ENCODE assay signal across 8 cellular contexts in the genomic region with DNA sequence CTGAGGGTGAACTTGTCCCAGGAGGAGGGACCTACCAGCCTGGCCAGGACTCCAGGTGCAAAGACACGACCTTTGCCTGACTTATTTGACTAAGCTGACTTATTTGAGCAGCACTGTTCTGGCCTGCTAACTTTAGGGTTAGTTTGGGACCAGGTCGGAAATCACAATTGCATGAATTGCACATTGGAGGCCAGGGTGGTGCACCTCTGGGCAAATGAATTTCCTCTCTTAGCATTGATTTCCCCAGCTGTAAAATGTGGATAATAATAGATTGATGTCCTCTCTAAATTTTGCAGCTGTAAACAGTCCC. TPM values are rescaled to one million over a fixed set of nuclear protein-coding genes. Genes with fewer than 3 reads are reported as not detected.
DNase-seq lines count a peak whose midpoint lies in the region; ATAC-seq, FAIRE-seq and TF ChIP-seq lines count a peak whose summit lies in the region.

No MANE protein-coding gene starts in this region.

- no peaks in the 10 kb centered on the region for H3K27me3 ChIP-seq in CD4-positive, CD25-positive, alpha-beta regulatory T cell (ENCODE audit: control insufficient read depth, insufficient read depth, low read length)

- H3K9me3 ChIP-seq in CD4-positive, CD25-positive, alpha-beta regulatory T cell (ENCODE audit: control insufficient read depth in 2 of 2, low read length in 2 of 2): no peaks in the 10 kb centered on the region

- TF ChIP-seq CTCF in nephron (IDR thresholded peaks at IDR 0.05; ENCODE audit: unreplicated experiment in 3 of 3) (no peak), GM13977 (IDR thresholded peaks at IDR 0.05; ENCODE audit: extremely low read depth, insufficient read depth, missing control alignments) (no peak)

- H3K27ac ChIP-seq in CD4-positive, CD25-positive, alpha-beta regulatory T cell (ENCODE audit: insufficient read depth, low read length, poor library complexity, severe bottlenecking): peak overlapping the region; percentile 87
- H3K27ac ChIP-seq in cingulate gyrus (ENCODE audit: low read depth, low read length): peak overlapping the region; percentile 75

- no peak for FAIRE-seq in urothelium cell line (lab: Jason Lieb, UNC)

- peak overlapping the region; percentile 93 to 99 (median 94) for H3K4me3 Mint-ChIP-seq in CD4-positive, CD25-positive, alpha-beta regulatory T cell
- peak overlapping the region; percentile 32 to 63 (median 48) for H3K4me3 Mint-ChIP-seq in nephron

- H3K36me3 Mint-ChIP-seq in CD4-positive, CD25-positive, alpha-beta regulatory T cell: no peaks in the 10 kb centered on the region
- H3K36me3 Mint-ChIP-seq in nephron (ENCODE audit: low read depth): no peaks in the 10 kb centered on the region

- H3K27ac Mint-ChIP-seq in CD4-positive, CD25-positive, alpha-beta regulatory T cell: peak overlapping the region; percentile 93 to 98 (median 94)
- H3K27ac Mint-ChIP-seq in nephron: peak overlapping the region; percentile 65 to 92 (median 82)

- no peak for DNase-seq in CD4-positive, CD25-positive, alpha-beta regulatory T cell
- DNase-seq in Jurkat, Clone E6-1 (ENCODE audit: low read depth, low spot score): no peak
- DNase-seq in GM13977 (ENCODE audit: low spot score): no peak
- DNase-seq in urothelium cell line (ENCODE audit: low spot score): no peak
- DNase-seq in NCI-H526 treated with DMSO at 0.1 percent for 48 hours (lab: John Stamatoyannopoulos, UW): no peak

- H3K9me3 Mint-ChIP-seq in CD4-positive, CD25-positive, alpha-beta regulatory T cell: no peaks in the 10 kb centered on the region
- no peaks in the 10 kb centered on the region for H3K9me3 Mint-ChIP-seq in nephron

- in situ Hi-C loops in GM13977 (cut with MboI; ENCODE audit: low pct_unique_long_range_greater_than_20kb, low sequenced_read_pairs, unreplicated experiment): no loop called here

- peak overlapping the region; percentile 90 for H3K4me3 ChIP-seq in CD4-positive, CD25-positive, alpha-beta regulatory T cell (ENCODE audit: low read depth, low read length)
- peak overlapping the region; percentile 63 for H3K4me3 ChIP-seq in Jurkat, Clone E6-1 (ENCODE audit: low read length)

- H3K36me3 ChIP-seq in CD4-positive, CD25-positive, alpha-beta regulatory T cell (ENCODE audit: control insufficient read depth, insufficient read depth, low read length): peaks cover 12% of the 10 kb centered on the region

- no peak for ATAC-seq in CD4-positive, CD25-positive, alpha-beta regulatory T cell (ENCODE audit: low read depth in 2 of 2)
- ATAC-seq in GM19328 (IDR thresholded peaks at IDR 0.05; ENCODE audit: unreplicated experiment): no peak

- peaks cover 10 to 50% (median 11%) of the 10 kb centered on the region in 4 donors for H3K4me1 Mint-ChIP-seq in CD4-positive, CD25-positive, alpha-beta regulatory T cell
- H3K4me1 Mint-ChIP-seq in nephron: peaks cover 17% of the 10 kb centered on the region

- peaks cover 44% of the 10 kb centered on the region for H3K4me1 ChIP-seq in CD4-positive, CD25-positive, alpha-beta regulatory T cell (ENCODE audit: control insufficient read depth, insufficient read depth, low read length, poor library complexity, severe bottlenecking)

- no peaks in the 10 kb centered on the region for H3K27me3 Mint-ChIP-seq in CD4-positive, CD25-positive, alpha-beta regulatory T cell
- no peaks in the 10 kb centered on the region for H3K27me3 Mint-ChIP-seq in nephron (ENCODE audit: low read depth)

RNA-seq across cellular contexts. Expression of a gene that starts 1.4 kb away (rescaled TPM):
- 45.6 TPM for total RNA-seq in CD4-positive, CD25-positive, alpha-beta regulatory T cell
- 100 to 1,000 TPM; 155 to 175 (median 158) TPM for polyA plus RNA-seq in CD4-positive, CD25-positive, alpha-beta regulatory T cell
- not detected for polyA plus RNA-seq in Jurkat, Clone E6-1 (2012; ENCODE audit: insufficient read depth, insufficient read length)

RNA-seq across cellular contexts. Expression of a gene that starts 12.8 kb away (rescaled TPM):
- 1.3 TPM for total RNA-seq in CD4-positive, CD25-positive, alpha-beta regulatory T cell
- polyA plus RNA-seq in CD4-positive, CD25-positive, alpha-beta regulatory T cell: not detected
- polyA plus RNA-seq in Jurkat, Clone E6-1 (2012; ENCODE audit: insufficient read depth, insufficient read length): not detected

RNA-seq across cellular contexts. Expression of a gene that starts 13.0 kb away (rescaled TPM):
- 26.7 TPM for total RNA-seq in CD4-positive, CD25-positive, alpha-beta regulatory T cell
- 10 to 100 TPM; 30.1 to 48.6 (median 38.4) TPM for polyA plus RNA-seq in CD4-positive, CD25-positive, alpha-beta regulatory T cell
- 78.9 TPM for polyA plus RNA-seq in Jurkat, Clone E6-1 (2012; ENCODE audit: insufficient read depth, insufficient read length)

RNA-seq across cellular contexts. Expression of a gene that starts 29.7 kb away (rescaled TPM):
- total RNA-seq in CD4-positive, CD25-positive, alpha-beta regulatory T cell: not detected
- not detected for polyA plus RNA-seq in CD4-positive, CD25-positive, alpha-beta regulatory T cell
- polyA plus RNA-seq in Jurkat, Clone E6-1 (2012; ENCODE audit: insufficient read depth, insufficient read length): not detected

RNA-seq across cellular contexts. Expression of a gene that starts 41.6 kb away (rescaled TPM):
- total RNA-seq in CD4-positive, CD25-positive, alpha-beta regulatory T cell: not detected
- under 1 TPM in 1 of 4 donors, not detected in 3; 0.16 TPM for polyA plus RNA-seq in CD4-positive, CD25-positive, alpha-beta regulatory T cell
- polyA plus RNA-seq in Jurkat, Clone E6-1 (2012; ENCODE audit: insufficient read depth, insufficient read length): not detected
